Comparison of ENCODE assay signal across 29 cellular contexts in the genomic region with DNA sequence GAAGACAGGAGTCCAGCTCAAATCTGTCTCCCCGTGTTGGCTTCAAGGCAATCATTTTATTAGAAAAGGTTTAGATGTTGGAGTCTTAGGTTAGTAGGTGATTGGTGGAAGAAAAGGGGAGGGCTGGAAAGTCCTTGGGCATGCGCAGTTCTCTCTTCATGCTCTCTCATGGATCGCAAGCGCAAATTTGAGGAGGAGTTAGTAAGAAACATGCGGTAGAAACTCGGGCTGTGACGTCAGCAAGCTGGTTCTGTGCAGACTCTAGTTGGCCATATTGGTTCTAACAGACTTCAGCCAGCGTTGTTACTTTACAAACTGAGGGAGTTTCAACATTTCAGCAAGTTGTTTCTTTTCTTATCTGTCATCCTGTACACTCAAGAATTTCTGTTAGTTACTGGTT.
"Had no signal": no experiment of that assay in that cellular context is flagged by ENCODE, and none has a peak within 500 bp of the region (broad histone marks: within the 10 kb centered on the region; RNA-seq: fewer than 3 reads in every experiment).

No MANE protein-coding gene starts in this region.

- DNase-seq: activated CD4-positive, alpha-beta T cell treated with anti-CD3 and anti-CD28 coated beads for 4 hours; activated CD8-positive, alpha-beta memory T cell treated with anti-CD3 and anti-CD28 coated beads, Interleukin-2, amount 50 U/mL, for 48 hours; activated CD8-positive, alpha-beta T cell treated with anti-CD3 and anti-CD28 coated beads for 36 hours; activated effector memory CD4-positive, alpha-beta T cell treated with Interleukin-2 at 50 U/mL for 16 hours; activated naive CD4-positive, alpha-beta T cell; activated naive CD8-positive, alpha-beta T cell treated with anti-CD3 and anti-CD28 coated beads, Interleukin-2, amount 50 U/mL, for 24 hours; activated T-cell treated with anti-CD3 and anti-CD28 coated beads, Interleukin-2, amount 50 U/mL, for 1 hour; amniotic stem cell; body of pancreas; central memory CD4-positive, alpha-beta T cell; KG1; MG63; MV-4-11; NCI-H1092 treated with DMSO at 0.1 percent for 48 hours; NCI-H1417 treated with DMSO at 0.1 percent for 48 hours; NCI-H1694; NCI-H2029; NCI-H2107; NCI-H2171 treated with DMSO at 0.1 percent for 48 hours; NCI-H226; NCI-H526 treated with DMSO at 0.1 percent for 48 hours; RPMI8226; SJCRH30 had no signal

- ATAC-seq: activated CD4-positive, CD25-positive, alpha-beta regulatory T cell treated with anti-CD3 and anti-CD28 coated beads, Interleukin-2, amount 50 U/mL, for 24 hours; activated CD8-positive, alpha-beta T cell treated with anti-CD3 and anti-CD28 coated beads for 36 hours; activated naive CD4-positive, alpha-beta T cell treated with anti-CD3 and anti-CD28 coated beads, Interleukin-2, amount 50 U/mL, for 72 hours; activated naive CD8-positive, alpha-beta T cell treated with anti-CD3 and anti-CD28 coated beads, Interleukin-2, amount 50 U/mL, for 24 hours; body of pancreas; Right ventricle myocardium inferior; SK-N-SH treated with all-trans-retinoic acid at 6 μM for 48 hours had no signal

- FAIRE-seq: bronchial epithelial cell had no signal

- H3K4me3 ChIP-seq: ascending aorta, body of pancreas, MG63, SJCRH30 had no signal

- H3K9me3 ChIP-seq: ascending aorta, body of pancreas, MG63, SJCRH30 had no signal

- H3K36me3 ChIP-seq: ascending aorta, MG63, SJCRH30 had no signal

- H3K27me3 ChIP-seq: ascending aorta, body of pancreas, MG63 had no signal

- H3K27ac ChIP-seq: ascending aorta, body of pancreas, SJCRH30 had no signal

- H3K4me1 ChIP-seq: ascending aorta, body of pancreas, SJCRH30 had no signal
